8 cellular contexts compared by ENCODE assay signal in the genomic region with DNA sequence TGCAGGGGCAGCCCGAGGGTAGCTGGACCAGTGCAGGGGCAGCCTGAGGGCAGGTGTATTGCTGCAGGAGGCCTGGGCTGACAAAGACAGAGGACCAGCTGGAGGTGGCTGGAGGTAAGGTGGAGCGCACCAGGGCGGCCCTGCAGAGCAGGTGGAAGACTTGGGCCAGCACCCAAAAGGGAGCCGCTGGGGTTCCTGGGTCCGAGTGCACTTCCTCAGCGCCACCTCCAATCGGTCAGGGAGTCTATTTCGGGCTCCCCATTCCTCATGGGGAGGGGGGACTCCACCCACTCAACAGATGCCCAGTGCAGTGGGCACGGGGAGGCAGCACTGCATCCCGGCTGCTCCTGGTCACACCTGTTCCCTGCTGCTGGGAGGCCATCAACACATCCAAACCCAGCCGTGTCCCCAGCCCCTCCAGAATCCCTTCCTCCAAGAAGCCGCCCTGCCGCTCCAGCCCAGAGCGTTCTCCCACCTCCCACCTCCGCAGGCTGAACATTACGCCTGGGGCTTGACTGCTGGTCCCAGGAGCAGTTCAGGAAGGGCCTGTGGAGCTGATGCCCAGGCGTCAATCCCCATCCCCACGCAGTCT. TPM values are rescaled to one million over a fixed set of nuclear protein-coding genes. Genes with fewer than 3 reads are reported as not detected.
DNase-seq lines count a peak whose midpoint lies in the region; ATAC-seq and TF ChIP-seq lines count a peak whose summit lies in the region.

No MANE protein-coding gene starts in this region.

- CTCF ChIA-PET in T-cell (lab: Charles Lee): no interaction called here

- TF ChIP-seq POLR2A in adrenal gland (IDR thresholded peaks at IDR 0.05): no peak

- POLR2A ChIA-PET in T-cell (lab: Charles Lee): no interaction called here

- peak overlapping the region; percentile 77 for H3K4me3 ChIP-seq in GM06990 (replicated peaks; ENCODE audit: low read depth, low read length)
- H3K4me3 ChIP-seq in fibroblast of villous mesenchyme (ENCODE audit: low read depth, low read length): peak overlapping the region; percentile 72
- H3K4me3 ChIP-seq in psoas muscle: peak overlapping the region; percentile 91
- peak overlapping the region in 1 of 4 donors; percentile 75 for H3K4me3 ChIP-seq in adrenal gland

- H3K36me3 ChIP-seq in GM06990 (ENCODE audit: control insufficient read depth, insufficient read depth, low read length): peaks cover 9% of the 10 kb centered on the region
- peaks cover 0 to 24% of the 10 kb centered on the region in 2 donors for H3K36me3 ChIP-seq in psoas muscle (ENCODE audit: insufficient read depth in 1 of 2, low read depth in 1 of 2)
- peaks cover 0 to 14% of the 10 kb centered on the region in 2 donors for H3K36me3 ChIP-seq in adrenal gland (replicated peaks in 1 of 2)

- intact Hi-C loops in psoas muscle (cut with DNase I) (loop anchor here in 1 of 2 donors (10.0 kb wide), 1 partner anchor 414 kb away; no protein-coding TSS in a partner anchor), adrenal gland (cut with DNase I) (no loop called here)

- H3K36me3 Mint-ChIP-seq in T-cell: peaks cover 5% of the 10 kb centered on the region

- H3K27ac ChIP-seq in psoas muscle: no peak overlapping the region
- no peak overlapping the region for H3K27ac ChIP-seq in adrenal gland

- H3K4me1 ChIP-seq in psoas muscle: peaks cover 19% of the 10 kb centered on the region
- H3K4me1 ChIP-seq in adrenal gland (replicated peaks in 1 of 2): peaks cover 15 to 32% of the 10 kb centered on the region in 2 donors

- DNase-seq in GM06990 (ENCODE audit: extremely low read depth, insufficient read length) (no peak), T-cell (no peak), fibroblast of villous mesenchyme (ENCODE audit: low read depth) (no peak), psoas muscle (peak in 1 of 2 donors; percentile 59), adrenal gland (no peak), GM10266 (ENCODE audit: extremely low spot score) (no peak), NCI-H748 (lab: John Stamatoyannopoulos, UW; ENCODE audit: unreplicated experiment) (no peak)

- peaks cover 43 to 51% (median 44%) of the 10 kb centered on the region in 3 donors for H3K4me1 Mint-ChIP-seq in T-cell

- H3K27ac Mint-ChIP-seq in T-cell: no peak overlapping the region

- no peak for TF ChIP-seq CTCF in GM06990 (IDR thresholded peaks at IDR 0.05; ENCODE audit: insufficient read depth, low read length, poor library complexity, severe bottlenecking)
- no peak for TF ChIP-seq CTCF in fibroblast of villous mesenchyme (IDR thresholded peaks at IDR 0.05; ENCODE audit: insufficient read depth, low read depth, low read length)
- TF ChIP-seq CTCF in psoas muscle (IDR thresholded peaks at IDR 0.05): no peak
- no peak for TF ChIP-seq CTCF in adrenal gland (IDR thresholded peaks at IDR 0.05)
- TF ChIP-seq CTCF in GM10266 (IDR thresholded peaks at IDR 0.05; ENCODE audit: control insufficient read depth, insufficient read depth, low read depth, missing control alignments): no peak

- H3K9me3 ChIP-seq in psoas muscle (no peaks in the 10 kb centered on the region), adrenal gland (replicated peaks in 1 of 3) (no peaks in the 10 kb centered on the region)

- 47 to 65% (median 63%) methylated on average over 15 to 18 of the region's 18 CpGs for WGBS in psoas muscle, 3 donors
- WGBS in adrenal gland, 4 donors: 80 to 87% (median 86%) methylated on average over 10 to 18 of the region's 18 CpGs

- ATAC-seq in T-cell (replicated peaks in 1 of 4): no peak
- peak in 3 of 4 donors; percentile 19 to 25 (median 22) for ATAC-seq in psoas muscle
- ATAC-seq in HG03442 (IDR thresholded peaks at IDR 0.05; ENCODE audit: unreplicated experiment): no peak

- peaks cover 0 to 4% (median 0%) of the 10 kb centered on the region in 3 donors for H3K9me3 Mint-ChIP-seq in T-cell

- peak overlapping the region; percentile 98 to 99 (median 99) for H3K4me3 Mint-ChIP-seq in T-cell

- peaks cover 6 to 8% of the 10 kb centered on the region in 2 donors for H3K27me3 Mint-ChIP-seq in T-cell

- H3K27me3 ChIP-seq in GM06990 (replicated peaks; ENCODE audit: control insufficient read depth, insufficient read depth, low read length) (no peaks in the 10 kb centered on the region), psoas muscle (ENCODE audit: insufficient read depth in 3 of 3, low read length in 2 of 3) (no peaks in the 10 kb centered on the region), adrenal gland (no peaks in the 10 kb centered on the region)

RNA-seq across cellular contexts. Expression of gene LRPAP1, which starts 1.5 kb away (rescaled TPM):
- total RNA-seq in T-cell (10 to 100 TPM; 81.2 to 88.4 (median 81.9) TPM), fibroblast of villous mesenchyme (21.2 and 24.8 TPM in 2 replicates), psoas muscle (100 to 1,000 TPM in 2 of 4 donors, 10 to 100 TPM in 2; 73.7 to 123 (median 91.4) TPM), adrenal gland (100 to 1,000 TPM; 169 to 309 (median 193) TPM)
- polyA plus RNA-seq in psoas muscle (100 to 1,000 TPM; 103 to 122 (median 111) TPM), adrenal gland (10 to 100 TPM; 32.9 to 79.6 (median 40.4) TPM)

Comparison
In these comparisons a context has a peak if more than half of its experiments do, and no peak if none do; other contexts are left out.
1. ATAC-seq: peak in psoas muscle (3 of 4); none in T-cell (0 of 4) and HG03442 (single experiment).